ENCODE assay signal across 19 cellular contexts in genomic region chr18:31303771-31304170, GRCh38. TPM values are rescaled to one million over a fixed set of nuclear protein-coding genes. Genes with fewer than 3 reads are reported as not detected.
DNase-seq lines count a peak whose midpoint lies in the region; ATAC-seq and TF ChIP-seq lines count a peak whose summit lies in the region.
"Had no signal": no experiment of that assay in that cellular context is flagged by ENCODE, and none has a peak within 500 bp of the region (broad histone marks: within the 10 kb centered on the region; RNA-seq: fewer than 3 reads in every experiment).

No MANE protein-coding gene starts in this region.

- POLR2A ChIA-PET in MCF 10A (lab: Yijun Ruan, JAX): no interaction called here

- in situ Hi-C loops in transverse colon (cut with MboI; ENCODE audit: low pct_ligation_motif_present in 1 of 4, low pct_unique_long_range_greater_than_20kb in 1 of 4, low sequenced_read_pairs in 3 of 4): no loop called here

- CTCF ChIA-PET in MCF 10A (lab: Yijun Ruan, JAX): no interaction called here

- H3K9me3 Mint-ChIP-seq in MCF 10A (ENCODE audit: unreplicated experiment): no peaks in the 10 kb centered on the region
- H3K9me3 Mint-ChIP-seq: CD8-positive, alpha-beta T cell had no signal

- ATAC-seq in HG03432 (IDR thresholded peaks at IDR 0.05; ENCODE audit: unreplicated experiment): no peak
- ATAC-seq: CD8-positive, alpha-beta T cell had no signal

- TF ChIP-seq POLR2A in breast epithelium (IDR thresholded peaks at IDR 0.05) (no peak), suprapubic skin (IDR thresholded peaks at IDR 0.05) (no peak), transverse colon (IDR thresholded peaks at IDR 0.05) (no peak)

- no peaks in the 10 kb centered on the region for H3K27me3 ChIP-seq in breast epithelium
- no peaks in the 10 kb centered on the region for H3K27me3 ChIP-seq in suprapubic skin
- no peaks in the 10 kb centered on the region for H3K27me3 ChIP-seq in transverse colon
- H3K27me3 ChIP-seq: BE2C had no signal

- TF ChIP-seq EP300 in suprapubic skin (IDR thresholded peaks at IDR 0.05) (no peak), transverse colon (IDR thresholded peaks at IDR 0.05; ENCODE audit: low read depth) (no peak)

- 70% methylated on average over 3 of the region's 3 CpGs for WGBS in suprapubic skin
- 67 to 79% methylated on average over 3 of the region's 3 CpGs for WGBS in transverse colon (ENCODE audit: low coverage in 1 of 2), 2 donors

- intact Hi-C loops in MCF 10A (cut with micrococcal nuclease) (no loop called here), breast epithelium (cut with DNase I; ENCODE audit: low total_unique reads) (no loop called here), transverse colon (cut with DNase I; ENCODE audit: low total_unique reads) (no loop called here)

- peaks cover 38% of the 10 kb centered on the region for H3K4me1 Mint-ChIP-seq in MCF 10A (ENCODE audit: insufficient read depth, unreplicated experiment)

- H3K27ac ChIP-seq in breast epithelium (no peak overlapping the region), suprapubic skin (peak overlapping the region; percentile 39), transverse colon (no peak overlapping the region)
- H3K27ac ChIP-seq: 22Rv1, GM23248 had no signal

- H3K27ac Mint-ChIP-seq in MCF 10A (ENCODE audit: low read depth, unreplicated experiment): peak overlapping the region; percentile 24
- H3K27ac Mint-ChIP-seq: CD8-positive, alpha-beta T cell had no signal

- no peak overlapping the region for H3K4me3 Mint-ChIP-seq in MCF 10A (ENCODE audit: unreplicated experiment)
- H3K4me3 Mint-ChIP-seq: CD8-positive, alpha-beta T cell had no signal

- no peaks in the 10 kb centered on the region for H3K9me3 ChIP-seq in breast epithelium
- no peaks in the 10 kb centered on the region for H3K9me3 ChIP-seq in suprapubic skin
- H3K9me3 ChIP-seq in transverse colon: no peaks in the 10 kb centered on the region
- H3K9me3 ChIP-seq: BE2C had no signal

- no peaks in the 10 kb centered on the region for H3K4me1 ChIP-seq in breast epithelium
- peaks cover 17% of the 10 kb centered on the region for H3K4me1 ChIP-seq in suprapubic skin
- peaks cover 0 to 6% (median 2%) of the 10 kb centered on the region in 4 donors for H3K4me1 ChIP-seq in transverse colon
- H3K4me1 ChIP-seq: BE2C had no signal

- no peak for TF ChIP-seq CTCF in MCF 10A (IDR thresholded peaks at IDR 0.05; ENCODE audit: unreplicated experiment)
- TF ChIP-seq CTCF in breast epithelium (IDR thresholded peaks at IDR 0.05): no peak
- TF ChIP-seq CTCF in choroid plexus epithelial cell (conservative IDR thresholded peaks at IDR 0.05; ENCODE audit: low read depth, low read length): no peak
- TF ChIP-seq CTCF in suprapubic skin (IDR thresholded peaks at IDR 0.05): no peak
- TF ChIP-seq CTCF in transverse colon (IDR thresholded peaks at IDR 0.05): no peak

- H3K4me3 ChIP-seq in breast epithelium (no peak overlapping the region), choroid plexus epithelial cell (ENCODE audit: low read depth, low read length) (no peak overlapping the region), suprapubic skin (no peak overlapping the region), transverse colon (no peak overlapping the region)
- H3K4me3 ChIP-seq: GM23248 had no signal

- H3K27me3 Mint-ChIP-seq in MCF 10A (ENCODE audit: insufficient read depth, unreplicated experiment): no peaks in the 10 kb centered on the region

- no peaks in the 10 kb centered on the region for H3K36me3 ChIP-seq in breast epithelium
- no peaks in the 10 kb centered on the region for H3K36me3 ChIP-seq in suprapubic skin
- no peaks in the 10 kb centered on the region for H3K36me3 ChIP-seq in transverse colon
- H3K36me3 ChIP-seq: BE2C had no signal

- no peaks in the 10 kb centered on the region for H3K36me3 Mint-ChIP-seq in MCF 10A (ENCODE audit: insufficient read depth, unreplicated experiment)
- H3K36me3 Mint-ChIP-seq: CD8-positive, alpha-beta T cell had no signal

- no TSS peak for BruUV-seq in MCF 10A (replicated peaks; lab: Mats Ljungman, UMichigan)

- DNase-seq in MCF 10A (ENCODE audit: unreplicated experiment) (no peak), breast epithelium (ENCODE audit: low spot score in 2 of 2) (no peak), choroid plexus epithelial cell (ENCODE audit: low read depth) (peak; percentile 43), iris pigment epithelial cell (ENCODE audit: low read depth) (peak; percentile 3), suprapubic skin (ENCODE audit: low spot score in 2 of 2) (no peak), AG08395 (ENCODE audit: low spot score) (no peak), transverse colon (no peak)
- DNase-seq: BE2C; CD8-positive, alpha-beta T cell; DMS79 treated with DMSO at 0.1 percent for 48 hours; GM23248; NCI-H1417; NCI-H187 treated with DMSO at 0.1 percent for 48 hours; NCI-H526 treated with DMSO at 0.1 percent for 48 hours; SIG-M5 had no signal

RNA-seq across cellular contexts. Expression of gene DSG1, which starts 14.2 kb away (rescaled TPM):
- total RNA-seq in MCF 10A (2022): not detected in 2 replicates
- 10 to 100 TPM in 1 of 3 donors, 1 to 10 TPM in 1, not detected in 1; 2.6 to 22.2 TPM for total RNA-seq in breast epithelium
- total RNA-seq in suprapubic skin: 1,000 to 10,000 TPM in 3 of 4 donors, 100 to 1,000 TPM in 1; 693 to 1,832 (median 1,713) TPM
- under 1 TPM in 1 of 4 donors, not detected in 3; 0.16 TPM for total RNA-seq in transverse colon
- total RNA-seq: CD8-positive, alpha-beta T cell; GM23248; LHCN-M2; RPMI7951 had no signal

Comparison
In these comparisons a context has a peak if more than half of its experiments do, and no peak if none do; other contexts are left out.
1. DNase-seq: peak in choroid plexus epithelial cell (single experiment) and iris pigment epithelial cell (single experiment); none in MCF 10A (single experiment), breast epithelium (0 of 2), suprapubic skin (0 of 2), AG08395 (single experiment) and transverse colon (single experiment).
2. RNA of gene DSG1, which starts 14.2 kb away (total RNA-seq): 693 to 1,832 TPM in suprapubic skin; 2.6 to 22.2 TPM in breast epithelium, not detected in MCF 10A and 0.16 TPM in transverse colon; every median in the first group is over 10 times any median in the second.